In genomic region chr2:144261336-144261735, GRCh38 we compare ENCODE assay signal across 29 cellular contexts.
DNase-seq lines count a peak whose midpoint lies in the region; ATAC-seq and FAIRE-seq lines count a peak whose summit lies in the region.
"Had no signal": no experiment of that assay in that cellular context is flagged by ENCODE, and none has a peak within 500 bp of the region (broad histone marks: within the 10 kb centered on the region; RNA-seq: fewer than 3 reads in every experiment).

No MANE protein-coding gene starts in this region.

- H3K27me3 Mint-ChIP-seq in activated CD4-positive, alpha-beta T cell treated with anti-CD3 and anti-CD28 coated beads for 36 hours: no peaks in the 10 kb centered on the region
- no peaks in the 10 kb centered on the region for H3K27me3 Mint-ChIP-seq in activated naive CD8-positive, alpha-beta T cell
- H3K27me3 Mint-ChIP-seq: IgD-negative memory B cell had no signal

- peaks cover 33% of the 10 kb centered on the region for H3K4me1 Mint-ChIP-seq in activated CD4-positive, alpha-beta T cell treated with anti-CD3 and anti-CD28 coated beads for 36 hours
- peaks cover 44% of the 10 kb centered on the region for H3K4me1 Mint-ChIP-seq in activated naive CD8-positive, alpha-beta T cell (ENCODE audit: low read depth)
- H3K4me1 Mint-ChIP-seq: nephron progenitor cell had no signal

- peak; percentile 44 for FAIRE-seq in GM18507 (lab: Jason Lieb, UNC)

- CTCF ChIA-PET in activated CD4-positive, alpha-beta T cell treated with anti-CD3 and anti-CD28 coated beads for 36 hours (lab: Charles Lee): no interaction called here

- intact Hi-C loops in activated CD4-positive, alpha-beta T cell treated with anti-CD3 and anti-CD28 coated beads for 36 hours (cut with DNase I, micrococcal nuclease): no loop called here
- intact Hi-C loops in sciatic nerve (cut with DNase I): no loop called here

- DNase-seq in activated CD4-positive, alpha-beta T cell treated with anti-CD3 and anti-CD28 coated beads for 36 hours: no peak
- no peak for DNase-seq in activated CD4-positive, alpha-beta T cell treated with anti-CD3 and anti-CD28 coated beads, Interleukin-2, amount 50 U/mL, for 1 hour
- DNase-seq in GM18507 (ENCODE audit: extremely low spot score, insufficient read length, low read depth): no peak
- DNase-seq in kidney tubule cell (ENCODE audit: low spot score): peak; percentile 33
- no peak for DNase-seq in sciatic nerve (ENCODE audit: low spot score)
- DNase-seq in ecto neural progenitor cell (ENCODE audit: low spot score): no peak
- DNase-seq: 8988T; activated CD4-positive, alpha-beta T cell treated with anti-CD3 and anti-CD28 coated beads, Interleukin-2, amount 50 U/mL, for 48 hours; activated naive CD4-positive, alpha-beta T cell treated with Interleukin-2 at 50 U/mL for 16 hours; amygdala; brain microvascular endothelial cell; C1 segment of cervical spinal cord; Caco-2; DMS53; hippocampal formation; NCI-H146; NCI-H446; NCI-H748 treated with DMSO at 0.1 percent for 48 hours; nephron progenitor cell; Peyer's patch; SIG-M5; stimulated activated CD4-positive, alpha-beta T cell treated with anti-CD3 and anti-CD28 coated beads, Interleukin-4, amount 100 ng/mL, for 24 hours; T-helper 9 cell; upper lobe of right lung; WERI-Rb-1 had no signal

- ATAC-seq in activated CD4-positive, alpha-beta T cell treated with anti-CD3 and anti-CD28 coated beads for 36 hours: no peak
- ATAC-seq in sciatic nerve (no peak), GM21515 (IDR thresholded peaks at IDR 0.05; ENCODE audit: unreplicated experiment) (no peak)
- ATAC-seq: HCT116, upper lobe of right lung had no signal

- peaks cover 13% of the 10 kb centered on the region for H3K36me3 Mint-ChIP-seq in activated CD4-positive, alpha-beta T cell treated with anti-CD3 and anti-CD28 coated beads for 36 hours (ENCODE audit: low read depth)
- peaks cover 16% of the 10 kb centered on the region for H3K36me3 Mint-ChIP-seq in activated naive CD8-positive, alpha-beta T cell

- POLR2A ChIA-PET in activated CD4-positive, alpha-beta T cell treated with anti-CD3 and anti-CD28 coated beads for 36 hours (lab: Charles Lee): no interaction called here

- H3K4me3 Mint-ChIP-seq in activated CD4-positive, alpha-beta T cell treated with anti-CD3 and anti-CD28 coated beads for 36 hours: no peak overlapping the region
- H3K4me3 Mint-ChIP-seq in activated naive CD8-positive, alpha-beta T cell: no peak overlapping the region
- H3K4me3 Mint-ChIP-seq: IgD-negative memory B cell, nephron progenitor cell had no signal

- H3K9me3 Mint-ChIP-seq in activated CD4-positive, alpha-beta T cell treated with anti-CD3 and anti-CD28 coated beads for 36 hours (ENCODE audit: low read depth): peaks cover 21% of the 10 kb centered on the region
- H3K9me3 Mint-ChIP-seq in activated naive CD8-positive, alpha-beta T cell (ENCODE audit: low read depth): peaks cover 18% of the 10 kb centered on the region

- peak overlapping the region; percentile 37 for H3K27ac Mint-ChIP-seq in activated CD4-positive, alpha-beta T cell treated with anti-CD3 and anti-CD28 coated beads for 36 hours
- peak overlapping the region; percentile 72 for H3K27ac Mint-ChIP-seq in activated naive CD8-positive, alpha-beta T cell
- H3K27ac Mint-ChIP-seq: IgD-negative memory B cell, nephron progenitor cell had no signal
